In genomic region chr4:6277139-6277802, GRCh38 we compare ENCODE assay signal across 17 cellular contexts. TPM values are rescaled to one million over a fixed set of nuclear protein-coding genes. Genes with fewer than 3 reads are reported as not detected.
DNase-seq lines count a peak whose midpoint lies in the region; TF ChIP-seq lines count a peak whose summit lies in the region.
"Had no signal": no experiment of that assay in that cellular context is flagged by ENCODE, and none has a peak within 500 bp of the region (broad histone marks: within the 10 kb centered on the region; RNA-seq: fewer than 3 reads in every experiment).

No MANE protein-coding gene starts in this region.

- H3K4me3 ChIP-seq in esophagus (ENCODE audit: low read depth in 1 of 2, low read length in 2 of 2) (no peak overlapping the region), mucosa of stomach (ENCODE audit: low read length) (no peak overlapping the region)
- H3K4me3 ChIP-seq: colonic mucosa had no signal

- H3K36me3 Mint-ChIP-seq in type B pancreatic cell, result no peaks in the 10 kb centered on the region

- H3K27me3 ChIP-seq in esophagus (ENCODE audit: control insufficient read depth in 1 of 2, insufficient read depth in 2 of 2, low read length in 2 of 2) (no peaks in the 10 kb centered on the region), mucosa of stomach (ENCODE audit: control insufficient read depth, insufficient read depth, low read length) (no peaks in the 10 kb centered on the region)
- H3K27me3 ChIP-seq: colonic mucosa had no signal

- DNase-seq in NCI-H524 treated with DMSO at 0.1 percent for 48 hours (lab: John Stamatoyannopoulos, UW) (peak; percentile 55), type B pancreatic cell (ENCODE audit: extremely low spot score, unreplicated experiment) (no peak), NCI-H1930 (lab: John Stamatoyannopoulos, UW) (no peak), T-helper 2 cell (no peak)
- DNase-seq in stimulated activated CD4-positive, alpha-beta T cell treated with anti-CD3 and anti-CD28 coated beads, Interleukin-15, amount 100 ng/mL, for 24 hours, result no peak
- DNase-seq: activated CD8-positive, alpha-beta T cell treated with anti-CD3 and anti-CD28 coated beads, Interleukin-2, amount 10 ng/mL, durations not matched to agents 7 days and 5 days; colonic mucosa; head of caudate nucleus; islet precursor cell; NCI-H1436; NCI-H510A; PC-3; stimulated activated naive CD8-positive, alpha-beta T cell treated with anti-CD3 and anti-CD28 coated beads, Interleukin-15, Interleukin-2, amounts not matched to agents 100 U/mL and 50 U/mL, for 24 hours had no signal

- 81 to 84% methylated on average over 24 of the region's 24 CpGs for WGBS in esophagus, 2 donors

- H3K27me3 Mint-ChIP-seq in type B pancreatic cell, result no peaks in the 10 kb centered on the region

- H3K36me3 ChIP-seq in esophagus (ENCODE audit: control insufficient read depth in 2 of 2, insufficient read depth in 2 of 2, low read length in 1 of 2) (peaks cover 0 to 3% of the 10 kb centered on the region in 2 donors), mucosa of stomach (ENCODE audit: control insufficient read depth, insufficient read depth, low read length) (no peaks in the 10 kb centered on the region)
- H3K36me3 ChIP-seq: colonic mucosa had no signal

- H3K4me1 Mint-ChIP-seq in type B pancreatic cell (ENCODE audit: unreplicated experiment), result peaks cover 34% of the 10 kb centered on the region

- peak overlapping the region; percentile 51 to 70 for H3K27ac ChIP-seq in esophagus (ENCODE audit: low read depth in 2 of 2, low read length in 1 of 2)
- H3K27ac ChIP-seq: colonic mucosa had no signal

- H3K9me3 Mint-ChIP-seq in type B pancreatic cell, result no peaks in the 10 kb centered on the region
- H3K9me3 Mint-ChIP-seq: activated T-helper 1 cell treated with anti-CD3 and anti-CD28 coated beads, Interleukin-12 subunit alpha, Interleukin-12 subunit beta, Interleukin-2, Interleukin-4 antibody, amounts not matched to agents 30 ng/mL and 10 ng/mL and 1 ng/mL, durations not matched to agents 14 hours and 24 hours and 36 hours had no signal

- H3K4me1 ChIP-seq in esophagus (ENCODE audit: control insufficient read depth in 2 of 2, insufficient read depth in 2 of 2, low read length in 1 of 2) (peaks cover 5 to 45% of the 10 kb centered on the region in 2 donors), mucosa of stomach (ENCODE audit: control insufficient read depth, insufficient read depth, low read length) (peaks cover 51% of the 10 kb centered on the region)
- H3K4me1 ChIP-seq: colonic mucosa had no signal

- peak overlapping the region; percentile 39 for H3K9ac ChIP-seq in mucosa of stomach (ENCODE audit: low read length)

- H3K27ac Mint-ChIP-seq in type B pancreatic cell, result peak overlapping the region; percentile 71
- H3K27ac Mint-ChIP-seq: activated CD8-positive, alpha-beta T cell treated with anti-CD3 and anti-CD28 coated beads, Interleukin-2, amount 10 ng/mL, durations not matched to agents 7 days and 5 days; activated T-helper 1 cell treated with anti-CD3 and anti-CD28 coated beads, Interleukin-12 subunit alpha, Interleukin-12 subunit beta, Interleukin-2, Interleukin-4 antibody, amounts not matched to agents 30 ng/mL and 10 ng/mL and 1 ng/mL, durations not matched to agents 14 hours and 24 hours and 36 hours; B cell had no signal

- no peak overlapping the region for H3K4me3 Mint-ChIP-seq in type B pancreatic cell
- H3K4me3 Mint-ChIP-seq: activated CD8-positive, alpha-beta T cell treated with anti-CD3 and anti-CD28 coated beads, Interleukin-2, amount 10 ng/mL, durations not matched to agents 7 days and 5 days; activated T-helper 1 cell treated with anti-CD3 and anti-CD28 coated beads, Interleukin-12 subunit alpha, Interleukin-12 subunit beta, Interleukin-2, Interleukin-4 antibody, amounts not matched to agents 30 ng/mL and 10 ng/mL and 1 ng/mL, durations not matched to agents 14 hours and 24 hours and 36 hours; B cell had no signal

- H3K9me3 ChIP-seq in esophagus (ENCODE audit: control insufficient read depth in 2 of 2, insufficient read depth in 1 of 2, low read depth in 1 of 2, low read length in 1 of 2) (no peaks in the 10 kb centered on the region), mucosa of stomach (ENCODE audit: control insufficient read depth, low read length) (no peaks in the 10 kb centered on the region)
- H3K9me3 ChIP-seq: colonic mucosa had no signal

- TF ChIP-seq CTCF in type B pancreatic cell (conservative IDR thresholded peaks at IDR 0.05), result no peak

RNA-seq across cellular contexts. Expression of gene WFS1, which starts 7.6 kb away (rescaled TPM):
- polyA plus RNA-seq in esophagus, result 1 to 10 TPM; 4.6 to 8.2 TPM
- 41.1 and 48.7 TPM in 2 replicates for total RNA-seq in type B pancreatic cell (ENCODE audit: low replicate concordance)
